8 cellular contexts compared by ENCODE assay signal in genomic region chr15:63597033-63597790, GRCh38. TPM values are rescaled to one million over a fixed set of nuclear protein-coding genes. Genes with fewer than 3 reads are reported as not detected.
DNase-seq lines count a peak whose midpoint lies in the region; ATAC-seq lines count a peak whose summit lies in the region.

TSS of gene FBXL22 (plus strand) at chr15:63597387. CDS start at chr15:63597393, 6 bp downstream.

- intact Hi-C loops in cardiac septum (cut with DNase I): loop anchor here (2.0 kb wide), 1 partner anchor 94 kb away; no protein-coding TSS in a partner anchor

- H3K27ac ChIP-seq in mesendoderm (ENCODE audit: low read depth, low read length): no peak within 1 kb of the TSS

- DNase-seq in DMS79 treated with DMSO at 0.1 percent for 48 hours (lab: John Stamatoyannopoulos, UW) (peak; percentile 44), T-cell (no peak), cardiac septum (ENCODE audit: low spot score) (peak; percentile 82), skeletal muscle cell (ENCODE audit: low read depth) (no peak), NCI-H1048 (lab: John Stamatoyannopoulos, UW) (no peak), mesendoderm (no peak), NCI-H1105 treated with DMSO at 0.1 percent for 48 hours (lab: John Stamatoyannopoulos, UW) (no peak)
- no peak for DNase-seq in activated effector memory CD4-positive, alpha-beta T cell treated with Interleukin-2 at 50 U/mL for 16 hours

- H3K27me3 ChIP-seq in mesendoderm (ENCODE audit: insufficient read depth, low read length, poor library complexity): no peaks in the 10 kb centered on the region

- no peak within 1 kb of the TSS for H3K9ac ChIP-seq in mesendoderm (ENCODE audit: low read length)

- no peak for ATAC-seq in T-cell (replicated peaks in 1 of 4)

- H3K36me3 ChIP-seq in mesendoderm (ENCODE audit: control insufficient read depth, insufficient read depth, low read length): no peaks in the 10 kb centered on the region

- H3K4me1 ChIP-seq in mesendoderm (ENCODE audit: control insufficient read depth, low read depth, low read length): no peaks in the 10 kb centered on the region

- no peak within 1 kb of the TSS for H3K23ac ChIP-seq in mesendoderm (ENCODE audit: low read length)

- H3K27ac Mint-ChIP-seq in T-cell: peak within 1 kb of the TSS; percentile 72 to 81

- no peak within 1 kb of the TSS for H2BK5ac ChIP-seq in mesendoderm (ENCODE audit: low read length)

- no peak within 1 kb of the TSS for H4K5ac ChIP-seq in mesendoderm (ENCODE audit: low read length)

- WGBS in mesendoderm (ENCODE audit: extremely low coverage, insufficient coverage, low lambda C conversion rate): no CpG with 5 or more reads among the region's 23 CpGs

- POLR2A ChIA-PET in T-cell (lab: Charles Lee): interaction anchor here in 1 of 2 donors (1.3 kb wide), 1 partner anchor 115 kb away, joined by 3 read pairs; no protein-coding TSS in a partner anchor

- H3K36me3 Mint-ChIP-seq in T-cell: peaks cover 14% of the 10 kb centered on the region

- H3K4me2 ChIP-seq in mesendoderm (ENCODE audit: low read length): no peak within 1 kb of the TSS

- H2BK15ac ChIP-seq in mesendoderm (replicated peaks; ENCODE audit: low read depth): no peak within 1 kb of the TSS

- no peak within 1 kb of the TSS for H4K8ac ChIP-seq in mesendoderm (ENCODE audit: low read depth, low read length)

- H2AK5ac ChIP-seq in mesendoderm (ENCODE audit: low read length): no peak within 1 kb of the TSS

- no peak within 1 kb of the TSS for H2BK120ac ChIP-seq in mesendoderm (ENCODE audit: low read depth, low read length)

- CTCF ChIA-PET in T-cell (lab: Charles Lee): interaction anchor here (0.6 to 1.6 kb wide), 2 partner anchors 13 to 26 kb away, joined by 3 to 4 read pairs; no protein-coding TSS in a partner anchor

- peak within 1 kb of the TSS; percentile 10 for H3K4me3 ChIP-seq in skeletal muscle cell (ENCODE audit: low read depth, low read length)
- H3K4me3 ChIP-seq in mesendoderm (ENCODE audit: low read length): no peak within 1 kb of the TSS

- H3K18ac ChIP-seq in mesendoderm (ENCODE audit: low read length): no peak within 1 kb of the TSS

- H3K79me1 ChIP-seq in mesendoderm (ENCODE audit: low read length): no peaks in the 10 kb centered on the region

- no peaks in the 10 kb centered on the region for H3K79me2 ChIP-seq in mesendoderm (ENCODE audit: control insufficient read depth, insufficient read depth, low read length)

- no peak within 1 kb of the TSS for H3K4ac ChIP-seq in mesendoderm (ENCODE audit: low read depth, low read length)

- H3K9me3 Mint-ChIP-seq in T-cell: no peaks in the 10 kb centered on the region

- H3K27me3 Mint-ChIP-seq in T-cell: no peaks in the 10 kb centered on the region

- H3K4me3 Mint-ChIP-seq in T-cell: peak within 1 kb of the TSS in 1 of 3 donors; percentile 86

- peaks cover 61 to 75% (median 71%) of the 10 kb centered on the region in 3 donors for H3K4me1 Mint-ChIP-seq in T-cell

- no peak within 1 kb of the TSS for H3K56ac ChIP-seq in mesendoderm (ENCODE audit: low read length)

RNA-seq across cellular contexts. Expression of gene FBXL22, which starts in this region (rescaled TPM):
- total RNA-seq in T-cell (1 to 10 TPM in 4 of 5 donors, under 1 TPM in 1; 0.75 to 2.0 (median 1.5) TPM), cardiac septum (23.1 TPM)
- 0.39 TPM for polyA plus RNA-seq in mesendoderm (2013, experiment 1 of 2)
- 0.42 TPM for polyA plus RNA-seq in mesendoderm (2013, experiment 2 of 2)

Comparison
In these comparisons a context has a peak if more than half of its experiments do, and no peak if none do; other contexts are left out.
1. DNase-seq: peak in DMS79 treated with DMSO at 0.1 percent for 48 hours (single experiment) and cardiac septum (single experiment); none in T-cell (0 of 34), skeletal muscle cell (single experiment), NCI-H1048 (single experiment), mesendoderm (single experiment), NCI-H1105 treated with DMSO at 0.1 percent for 48 hours (single experiment) and activated effector memory CD4-positive, alpha-beta T cell treated with Interleukin-2 at 50 U/mL for 16 hours (single experiment).